Comparison of ENCODE assay signal across 20 cellular contexts in genomic region chr11:66015936-66016792, GRCh38. TPM values are rescaled to one million over a fixed set of nuclear protein-coding genes. Genes with fewer than 3 reads are reported as not detected.
DNase-seq lines count a peak whose midpoint lies in the region; ATAC-seq and TF ChIP-seq lines count a peak whose summit lies in the region.
"Had no signal": no experiment of that assay in that cellular context is flagged by ENCODE, and none has a peak within 500 bp of the region (broad histone marks: within the 10 kb centered on the region; RNA-seq: fewer than 3 reads in every experiment).

No MANE protein-coding gene starts in this region.

- ATAC-seq in HCT116 (no peak), GM18868 (IDR thresholded peaks at IDR 0.05; ENCODE audit: unreplicated experiment) (no peak)
- ATAC-seq: activated CD4-positive, CD25-positive, alpha-beta regulatory T cell treated with anti-CD3 and anti-CD28 coated beads, Interleukin-2, amount 50 U/mL, for 24 hours; activated CD8-positive, alpha-beta memory T cell treated with anti-CD3 and anti-CD28 coated beads, Interleukin-2, amount 10 ng/mL, durations not matched to agents 7 days and 5 days; foreskin keratinocyte; left lung; pancreas had no signal

- TSS peak; percentile 47 for BruUV-seq in HCT116 (replicated peaks; lab: Mats Ljungman, UMichigan)

- POLR2A ChIA-PET in HCT116 (lab: Charles Lee): interaction anchor here (1.0 kb wide), 1 partner anchor 12 kb away, joined by 5 read pairs; no protein-coding TSS in a partner anchor

- RAD21 ChIA-PET in HCT116 (lab: Charles Lee; ENCODE audit: low non-redundant PET in 1 of 2, low total read pairs in 2 of 2, uncharacterized antibody in 2 of 2, unreplicated experiment in 2 of 2): no interaction called here

- no peaks in the 10 kb centered on the region for H3K36me3 ChIP-seq in HCT116 (ENCODE audit: control insufficient read depth in 1 of 2, insufficient read depth in 2 of 2, low read length in 2 of 2)
- H3K36me3 ChIP-seq: BE2C, left lung, pancreas, spleen had no signal

- CTCF ChIA-PET in HCT116 (lab: Charles Lee): no interaction called here

- intact Hi-C loops in HCT116 (cut with micrococcal nuclease) (no loop called here), posterior vena cava (cut with DNase I) (no loop called here)

- peaks cover 55% of the 10 kb centered on the region for H3K4me1 Mint-ChIP-seq in chondrocyte (ENCODE audit: low read depth)

- H3K27me3 Mint-ChIP-seq in chondrocyte (ENCODE audit: low read depth): no peaks in the 10 kb centered on the region

- DNase-seq in HCT116 (ENCODE audit: low read depth, low spot score) (no peak), NCI-H345 treated with DMSO at 0.1 percent for 48 hours (lab: John Stamatoyannopoulos, UW; ENCODE audit: unreplicated experiment) (peak; percentile 23), chondrocyte (ENCODE audit: low spot score) (no peak), posterior vena cava (ENCODE audit: low spot score) (peak; percentile 45), NCI-H2227 treated with DMSO at 0.1 percent for 48 hours (lab: John Stamatoyannopoulos, UW) (no peak)
- DNase-seq in NK-92 treated with Interleukin-12 subunit alpha and Interleukin-12 subunit beta, amount 100 ng/mL, for 24 hours (lab: John Stamatoyannopoulos, UW): no peak
- DNase-seq in stimulated activated CD4-positive, alpha-beta T cell treated with anti-CD3 and anti-CD28 coated beads, Interleukin-12 subunit alpha, Interleukin-12 subunit beta, amount 100 ng/mL, for 4 hours: no peak
- DNase-seq: activated CD8-positive, alpha-beta memory T cell treated with anti-CD3 and anti-CD28 coated beads, Interleukin-2, amount 10 ng/mL, durations not matched to agents 7 days and 5 days; amygdala; BE2C; foreskin keratinocyte; GF-D8; KG1; pancreas; SIG-M5; spleen had no signal

- peak overlapping the region; percentile 60 for H3K9ac ChIP-seq in HCT116 (ENCODE audit: low read length)

- no peak overlapping the region for H2AFZ ChIP-seq in HCT116 (ENCODE audit: low read depth, low read length, poor library complexity, severe bottlenecking)

- H3K4me1 ChIP-seq in HCT116 (ENCODE audit: control insufficient read depth in 1 of 2, insufficient read depth in 2 of 2, low read length in 2 of 2): peaks cover 55 to 94% of the 10 kb centered on the region in 2 experiments
- H3K4me1 ChIP-seq: BE2C, foreskin keratinocyte, pancreas had no signal

- H3K27ac ChIP-seq in HCT116 (ENCODE audit: low read depth, low read length): peak overlapping the region; percentile 98
- H3K27ac ChIP-seq: foreskin keratinocyte, left lung, pancreas had no signal

- TF ChIP-seq POLR2A in HCT116 (IDR thresholded peaks at IDR 0.05; ENCODE audit: borderline replicate concordance, extremely low read depth, insufficient read depth, insufficient read length): no peak

- H3K9me3 ChIP-seq in HCT116 (ENCODE audit: control insufficient read depth in 1 of 2, insufficient read depth in 1 of 2, low read depth in 1 of 2, low read length in 2 of 2): no peaks in the 10 kb centered on the region
- H3K9me3 ChIP-seq: BE2C, left lung, pancreas, spleen had no signal

- no peaks in the 10 kb centered on the region for H3K9me3 Mint-ChIP-seq in chondrocyte (ENCODE audit: low read depth)
- H3K9me3 Mint-ChIP-seq: T-helper 2 cell treated with Interferon-gamma antibody and Interleukin-4, amounts not matched to agents 5 μg/mL and 100 μg/mL, for 36 hours had no signal

- H3K36me3 Mint-ChIP-seq in chondrocyte (ENCODE audit: low read depth): no peaks in the 10 kb centered on the region
- H3K36me3 Mint-ChIP-seq: activated CD8-positive, alpha-beta memory T cell treated with anti-CD3 and anti-CD28 coated beads, Interleukin-2, amount 10 ng/mL, durations not matched to agents 7 days and 5 days had no signal

- no peak for TF ChIP-seq CTCF in HCT116 (IDR thresholded peaks at IDR 0.05 in 2 of 3, conservative IDR thresholded peaks at IDR 0.05 in 1 of 3; ENCODE audit: borderline replicate concordance in 1 of 3, insufficient read depth in 1 of 3, low read depth in 2 of 3, low read length in 2 of 3)
- TF ChIP-seq CTCF in chondrocyte (IDR thresholded peaks at IDR 0.05): no peak

- peaks cover 11% of the 10 kb centered on the region; the same call in 1 of the 2 replicates for H3K79me2 ChIP-seq in HCT116 (ENCODE audit: insufficient read depth, low read length)

- TF ChIP-seq RAD21 in HCT116 (IDR thresholded peaks at IDR 0.05; ENCODE audit: low read depth): no peak

- H3K27me3 ChIP-seq in HCT116 (ENCODE audit: insufficient read depth, low read length): no peaks in the 10 kb centered on the region

- H3K4me2 ChIP-seq in HCT116 (ENCODE audit: low read length): peak overlapping the region; percentile 67

- H3K27ac Mint-ChIP-seq in chondrocyte (ENCODE audit: unreplicated experiment): peak overlapping the region; percentile 85
- H3K27ac Mint-ChIP-seq: activated CD8-positive, alpha-beta memory T cell treated with anti-CD3 and anti-CD28 coated beads, Interleukin-2, amount 10 ng/mL, durations not matched to agents 7 days and 5 days; T-helper 2 cell treated with Interferon-gamma antibody and Interleukin-4, amounts not matched to agents 5 μg/mL and 100 μg/mL, for 36 hours had no signal

- H3K4me3 ChIP-seq in HCT116 (replicated peaks in 1 of 2; ENCODE audit: low read depth in 1 of 2, low read length in 2 of 2): peak overlapping the region; percentile 10 to 37
- H3K4me3 ChIP-seq: left lung, pancreas, spleen had no signal

- no peak overlapping the region for H3K4me3 Mint-ChIP-seq in chondrocyte (ENCODE audit: unreplicated experiment)
- H3K4me3 Mint-ChIP-seq: activated CD8-positive, alpha-beta memory T cell treated with anti-CD3 and anti-CD28 coated beads, Interleukin-2, amount 10 ng/mL, durations not matched to agents 7 days and 5 days; T-helper 2 cell treated with Interferon-gamma antibody and Interleukin-4, amounts not matched to agents 5 μg/mL and 100 μg/mL, for 36 hours had no signal

- H4K20me1 ChIP-seq in HCT116 (ENCODE audit: insufficient read depth): no peaks in the 10 kb centered on the region

- no peaks in the 10 kb centered on the region for H3K9me2 ChIP-seq in HCT116 (ENCODE audit: insufficient read depth)

TF ChIP-seq in HCT116, 20 proteins besides CTCF, POLR2A, EP300 and RAD21 (continues in another document):
- TF ChIP-seq POLR2AphosphoS5 (IDR thresholded peaks at IDR 0.05; ENCODE audit: low read depth, low read length): no peak
- TF ChIP-seq YY1 (IDR thresholded peaks at IDR 0.05; ENCODE audit: extremely low read depth, insufficient replicate concordance, low read depth, low read length): no peak
- TF ChIP-seq FOSL1 (IDR thresholded peaks at IDR 0.05; ENCODE audit: low read depth): no peak
- no peak for TF ChIP-seq CBX3 (IDR thresholded peaks at IDR 0.05; ENCODE audit: low read depth)
- TF ChIP-seq, protein P1, sequence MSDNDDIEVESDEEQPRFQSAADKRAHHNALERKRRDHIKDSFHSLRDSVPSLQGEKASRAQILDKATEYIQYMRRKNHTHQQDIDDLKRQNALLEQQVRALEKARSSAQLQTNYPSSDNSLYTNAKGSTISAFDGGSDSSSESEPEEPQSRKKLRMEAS (IDR thresholded peaks at IDR 0.05): no peak
- TF ChIP-seq JUND (IDR thresholded peaks at IDR 0.05): no peak
- TF ChIP-seq SP1 (IDR thresholded peaks at IDR 0.05; ENCODE audit: low read depth): no peak
- TF ChIP-seq ZBTB33 (IDR thresholded peaks at IDR 0.05; ENCODE audit: extremely low read depth, insufficient replicate concordance, low read length): no peak
- no peak for TF ChIP-seq ATF3 (IDR thresholded peaks at IDR 0.05)

RNA-seq across cellular contexts. Expression of gene CST6, which starts 4.4 kb away (rescaled TPM):
- total RNA-seq in HCT116 (2021; ENCODE audit: unreplicated experiment): 68.1 TPM
- polyA plus RNA-seq in HCT116 (2012): 218 and 244 TPM in 2 replicates
- not detected in 3 replicates for total RNA-seq in chondrocyte
- under 1 TPM in 1 of 2 donors, not detected in 1; 0.56 TPM for total RNA-seq in posterior vena cava
- total RNA-seq: activated CD8-positive, alpha-beta memory T cell treated with anti-CD3 and anti-CD28 coated beads, Interleukin-2, amount 10 ng/mL, durations not matched to agents 7 days and 5 days; spleen had no signal

RNA-seq across cellular contexts. Expression of gene CATSPER1, which starts 10.1 kb away (rescaled TPM):
- total RNA-seq in HCT116 (2021; ENCODE audit: unreplicated experiment): 2.4 TPM
- polyA plus RNA-seq in HCT116 (2012): 3.8 and 4.5 TPM in 2 replicates
- 0.44 TPM in 1 of 3 replicates, not detected in the others for total RNA-seq in chondrocyte
- total RNA-seq in posterior vena cava: 1 to 10 TPM in 1 of 2 donors, under 1 TPM in 1; 0.24 to 1.1 TPM
- total RNA-seq: foreskin keratinocyte had no signal
- polyA plus RNA-seq: foreskin keratinocyte had no signal

RNA-seq across cellular contexts. Expression of gene BANF1, which starts 13.9 kb away (rescaled TPM):
- 356 TPM for total RNA-seq in HCT116 (2021; ENCODE audit: unreplicated experiment)
- 221 and 297 TPM in 2 replicates for polyA plus RNA-seq in HCT116 (2012)
- total RNA-seq in chondrocyte: 178 to 243 TPM (median 187 TPM) in 3 replicates
- total RNA-seq in posterior vena cava: 100 to 1,000 TPM; 115 to 119 TPM

RNA-seq across cellular contexts. Expression of gene EIF1AD, which starts 14.2 kb away (rescaled TPM):
- 45.5 TPM for total RNA-seq in HCT116 (2021; ENCODE audit: unreplicated experiment)
- 35.5 and 36.8 TPM in 2 replicates for polyA plus RNA-seq in HCT116 (2012)
- 30.6 to 36.6 TPM (median 34.0 TPM) in 3 replicates for total RNA-seq in chondrocyte
- total RNA-seq in posterior vena cava: 10 to 100 TPM; 24.8 to 24.9 TPM

RNA-seq across cellular contexts. Expression of gene GAL3ST3, which starts 32.8 kb away (rescaled TPM):
- not detected for total RNA-seq in HCT116 (2021; ENCODE audit: unreplicated experiment)
- 0.07 TPM in 1 of 2 replicates, not detected in the other for polyA plus RNA-seq in HCT116 (2012)
- total RNA-seq in chondrocyte: 1.1 to 2.0 TPM (median 1.8 TPM) in 3 replicates
- total RNA-seq in posterior vena cava: 1 to 10 TPM in 1 of 2 donors, under 1 TPM in 1; 0.74 to 1.2 TPM
- total RNA-seq: activated CD8-positive, alpha-beta memory T cell treated with anti-CD3 and anti-CD28 coated beads, Interleukin-2, amount 10 ng/mL, durations not matched to agents 7 days and 5 days; foreskin keratinocyte; left lung; spleen had no signal
- polyA plus RNA-seq: foreskin keratinocyte had no signal

Comparison
In these comparisons a context has a peak if more than half of its experiments do, and no peak if none do; other contexts are left out.
1. DNase-seq: peak in NCI-H345 treated with DMSO at 0.1 percent for 48 hours (single experiment) and posterior vena cava (single experiment); none in HCT116 (single experiment), chondrocyte (single experiment), NK-92 treated with Interleukin-12 subunit alpha and Interleukin-12 subunit beta, amount 100 ng/mL, for 24 hours (single experiment), NCI-H2227 treated with DMSO at 0.1 percent for 48 hours (single experiment) and stimulated activated CD4-positive, alpha-beta T cell treated with anti-CD3 and anti-CD28 coated beads, Interleukin-12 subunit alpha, Interleukin-12 subunit beta, amount 100 ng/mL, for 4 hours (single experiment).
2. RNA of gene CST6, which starts 4.4 kb away (total RNA-seq): 68.1 TPM in HCT116 (single experiment); 0.56 TPM in posterior vena cava and not detected in chondrocyte; every median in the first group is over 10 times any median in the second.